In genomic region chr12:24055747-24056146, GRCh38 we compare ENCODE assay signal across 23 cellular contexts.
"Had no signal": no experiment of that assay in that cellular context is flagged by ENCODE, and none has a peak within 500 bp of the region (broad histone marks: within the 10 kb centered on the region; RNA-seq: fewer than 3 reads in every experiment).

No MANE protein-coding gene starts in this region.

- DNase-seq: colonic mucosa; cortex of kidney; effector CD8-positive, alpha-beta T cell; effector memory CD8-positive, alpha-beta T cell; endodermal cell; erythroblast; esophagus squamous epithelium; foreskin fibroblast; foreskin melanocyte; gastrocnemius medialis; glutamatergic neuron; head of caudate nucleus; heart right ventricle; hippocampal formation; left cardiac atrium; left ventricle myocardium inferior; lower lobe of right lung; mesenchymal stem cell; mucosa of descending colon had no signal

- H3K4me3 Mint-ChIP-seq: dendritic cell treated with granulocyte-macrophage colony-stimulating factor and Interleukin-4, amounts not matched to agents 40 ng/mL and 50 ng/mL, for 4 days; effector memory CD8-positive, alpha-beta T cell; endodermal cell; mesothelial cell of epicardium had no signal

- ATAC-seq: effector memory CD8-positive, alpha-beta T cell; esophagus mucosa; gastrocnemius medialis; heart right ventricle; left cardiac atrium; lower lobe of right lung; mucosa of descending colon had no signal

- H3K4me3 ChIP-seq: colonic mucosa, esophagus squamous epithelium, gastrocnemius medialis, heart right ventricle, left ventricle myocardium inferior, lower lobe of right lung, mucosa of descending colon had no signal

- H3K27ac Mint-ChIP-seq: dendritic cell treated with granulocyte-macrophage colony-stimulating factor and Interleukin-4, amounts not matched to agents 40 ng/mL and 50 ng/mL, for 4 days; effector memory CD8-positive, alpha-beta T cell; endodermal cell; mesothelial cell of epicardium had no signal

- H3K27me3 Mint-ChIP-seq: dendritic cell treated with granulocyte-macrophage colony-stimulating factor and Interleukin-4, amounts not matched to agents 40 ng/mL and 50 ng/mL, for 4 days; effector memory CD8-positive, alpha-beta T cell had no signal

- H3K27me3 ChIP-seq: colonic mucosa, esophagus squamous epithelium, gastrocnemius medialis, heart right ventricle had no signal

- H3K36me3 ChIP-seq: colonic mucosa, esophagus squamous epithelium, gastrocnemius medialis, heart right ventricle, left ventricle myocardium inferior, lower lobe of right lung had no signal

- H3K36me3 Mint-ChIP-seq: mesothelial cell of epicardium had no signal

- H3K4me1 ChIP-seq: colonic mucosa, gastrocnemius medialis, heart right ventricle, left ventricle myocardium inferior, lower lobe of right lung had no signal

- H3K9me3 ChIP-seq: colonic mucosa, esophagus squamous epithelium, gastrocnemius medialis, heart right ventricle, left ventricle myocardium inferior, lower lobe of right lung, mucosa of descending colon had no signal

- H3K27ac ChIP-seq: colonic mucosa, epithelial cell of prostate, esophagus squamous epithelium, gastrocnemius medialis, heart right ventricle, left ventricle myocardium inferior, lower lobe of right lung had no signal

- H3K4me1 Mint-ChIP-seq: endodermal cell had no signal

- H3K9me3 Mint-ChIP-seq: dendritic cell treated with granulocyte-macrophage colony-stimulating factor and Interleukin-4, amounts not matched to agents 40 ng/mL and 50 ng/mL, for 4 days; endodermal cell had no signal
